Comparison of ENCODE assay signal across 9 cellular contexts in genomic region chr10:59177031-59177861, GRCh38. TPM values are rescaled to one million over a fixed set of nuclear protein-coding genes. Genes with fewer than 3 reads are reported as not detected.
DNase-seq lines count a peak whose midpoint lies in the region; ATAC-seq and TF ChIP-seq lines count a peak whose summit lies in the region.
"Had no signal": no experiment of that assay in that cellular context is flagged by ENCODE, and none has a peak within 500 bp of the region (broad histone marks: within the 10 kb centered on the region; RNA-seq: fewer than 3 reads in every experiment).

No MANE protein-coding gene starts in this region.

- POLR2A ChIA-PET in HEK293T (lab: Yijun Ruan, JAX) (no interaction called here), OCI-LY7 (lab: Charles Lee) (no interaction called here)

- H3K9me2 ChIP-seq in OCI-LY7 (ENCODE audit: insufficient read depth, low read length) = no peaks in the 10 kb centered on the region

- ATAC-seq in activated T-helper 17 cell treated with anti-CD3 and anti-CD28 coated beads, Interleukin-2, amount 50 U/mL, for 72 hours (replicated peaks) = no peak

- H3K79me2 ChIP-seq in ACC112 (ENCODE audit: control insufficient read depth, insufficient read depth, low read length, unreplicated experiment) (no peaks in the 10 kb centered on the region), OCI-LY7 (ENCODE audit: insufficient read depth, low read depth, low read length) (no peaks in the 10 kb centered on the region)

- H3K9me3 Mint-ChIP-seq in activated T-helper 17 cell treated with anti-CD3 and anti-CD28 coated beads, Interleukin-2, amount 50 U/mL, for 72 hours = peaks cover 5% of the 10 kb centered on the region

- H3K27ac ChIP-seq in ACC112 (ENCODE audit: low read depth, low read length) (no peak overlapping the region), OCI-LY7 (ENCODE audit: low read depth, low read length, poor library complexity, severe bottlenecking) (no peak overlapping the region)

- peaks cover 2% of the 10 kb centered on the region for H3K4me1 ChIP-seq in ACC112 (ENCODE audit: control insufficient read depth, insufficient read depth, low read length, unreplicated experiment)
- no peaks in the 10 kb centered on the region for H3K4me1 ChIP-seq in OCI-LY7 (ENCODE audit: insufficient read depth, low read length, poor library complexity, severe bottlenecking)

- CTCF ChIA-PET in HEK293T (lab: Yijun Ruan, JAX) = no interaction called here
- CTCF ChIA-PET in OCI-LY7 (lab: Charles Lee; ENCODE audit: unreplicated experiment) = no interaction called here

- no peak overlapping the region for H3K4me2 ChIP-seq in OCI-LY7 (ENCODE audit: low read length)

- intact Hi-C loops in OCI-LY7 (cut with micrococcal nuclease; ENCODE audit: unreplicated experiment) = no loop called here

- H3K27me3 Mint-ChIP-seq in activated T-helper 17 cell treated with anti-CD3 and anti-CD28 coated beads, Interleukin-2, amount 50 U/mL, for 72 hours = peaks cover 17% of the 10 kb centered on the region

- no peak overlapping the region for H3K27ac Mint-ChIP-seq in activated T-helper 17 cell treated with anti-CD3 and anti-CD28 coated beads, Interleukin-2, amount 50 U/mL, for 72 hours

- H3K9me3 ChIP-seq in OCI-LY7 (ENCODE audit: low read length) = no peaks in the 10 kb centered on the region

- no peak overlapping the region for H3K4me3 Mint-ChIP-seq in activated T-helper 17 cell treated with anti-CD3 and anti-CD28 coated beads, Interleukin-2, amount 50 U/mL, for 72 hours
- H3K4me3 Mint-ChIP-seq: central memory CD8-positive, alpha-beta T cell had no signal

- no peaks in the 10 kb centered on the region for H4K20me1 ChIP-seq in OCI-LY7 (ENCODE audit: insufficient read depth, low read length)

- H2AFZ ChIP-seq in ACC112 (ENCODE audit: low read length, unreplicated experiment) (no peak overlapping the region), OCI-LY7 (ENCODE audit: low read length) (no peak overlapping the region)

- H3K4me1 Mint-ChIP-seq in activated T-helper 17 cell treated with anti-CD3 and anti-CD28 coated beads, Interleukin-2, amount 50 U/mL, for 72 hours = peaks cover 5% of the 10 kb centered on the region
- H3K4me1 Mint-ChIP-seq: central memory CD8-positive, alpha-beta T cell had no signal

- no TSS peak for BruUV-seq in OCI-LY7 (replicated peaks; lab: Mats Ljungman, UMichigan)

- H3K36me3 Mint-ChIP-seq in activated T-helper 17 cell treated with anti-CD3 and anti-CD28 coated beads, Interleukin-2, amount 50 U/mL, for 72 hours (ENCODE audit: low read depth) = no peaks in the 10 kb centered on the region

- H3K27me3 ChIP-seq in ACC112 (ENCODE audit: insufficient read depth, low read length) = peaks cover 67% of the 10 kb centered on the region

- TF ChIP-seq CTCF in OCI-LY7 (conservative IDR thresholded peaks at IDR 0.05; ENCODE audit: low read length) = no peak

- DNase-seq in HEK293T (ENCODE audit: extremely low spot score) = peak; percentile 15
- DNase-seq in SK-N-DZ (ENCODE audit: low spot score) = peak; percentile 75
- peak; percentile 47 for DNase-seq in fibroblast of the conjunctiva (ENCODE audit: low read depth)
- peak; percentile 60 for DNase-seq in non-pigmented ciliary epithelial cell (ENCODE audit: low read depth)
- no peak for DNase-seq in stimulated activated CD4-positive, alpha-beta T cell treated with anti-CD3 and anti-CD28 coated beads, Interleukin-2, amount 100 ng/mL, for 24 hours
- no peak for DNase-seq in OCI-LY7 (ENCODE audit: low spot score)

- peak overlapping the region; percentile 62 for H3K4me3 ChIP-seq in ACC112 (ENCODE audit: low read depth, low read length)
- H3K4me3 ChIP-seq in OCI-LY7 (ENCODE audit: low read depth, low read length, poor library complexity, severe bottlenecking) = no peak overlapping the region

- no peaks in the 10 kb centered on the region for H3K36me3 ChIP-seq in ACC112 (ENCODE audit: insufficient read depth, low read length)
- H3K36me3 ChIP-seq in OCI-LY7 (ENCODE audit: insufficient read depth, low read length) = no peaks in the 10 kb centered on the region

TF ChIP-seq in HEK293T, 16 proteins besides CTCF, POLR2A, EP300 and RAD21:
- no peak for TF ChIP-seq HDGF (IDR thresholded peaks at IDR 0.05; ENCODE audit: borderline replicate concordance)
- no peak for TF ChIP-seq FOXA1 (IDR thresholded peaks at IDR 0.05)
- no peak for TF ChIP-seq BHLHE40 (IDR thresholded peaks at IDR 0.05; ENCODE audit: borderline replicate concordance)
- no peak for TF ChIP-seq TARDBP (IDR thresholded peaks at IDR 0.05)
- TF ChIP-seq, protein P1, sequence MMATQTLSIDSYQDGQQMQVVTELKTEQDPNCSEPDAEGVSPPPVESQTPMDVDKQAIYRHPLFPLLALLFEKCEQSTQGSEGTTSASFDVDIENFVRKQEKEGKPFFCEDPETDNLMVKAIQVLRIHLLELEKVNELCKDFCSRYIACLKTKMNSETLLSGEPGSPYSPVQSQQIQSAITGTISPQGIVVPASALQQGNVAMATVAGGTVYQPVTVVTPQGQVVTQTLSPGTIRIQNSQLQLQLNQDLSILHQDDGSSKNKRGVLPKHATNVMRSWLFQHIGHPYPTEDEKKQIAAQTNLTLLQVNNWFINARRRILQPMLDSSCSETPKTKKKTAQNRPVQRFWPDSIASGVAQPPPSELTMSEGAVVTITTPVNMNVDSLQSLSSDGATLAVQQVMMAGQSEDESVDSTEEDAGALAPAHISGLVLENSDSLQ (IDR thresholded peaks at IDR 0.05) = no peak
- TF ChIP-seq SUZ12 (IDR thresholded peaks at IDR 0.05) = no peak
- no peak for TF ChIP-seq NFRKB (IDR thresholded peaks at IDR 0.05)
- no peak for TF ChIP-seq CTBP1 (IDR thresholded peaks at IDR 0.05; ENCODE audit: borderline replicate concordance)
- TF ChIP-seq SP1 (IDR thresholded peaks at IDR 0.05) = no peak
- no peak for TF ChIP-seq L3MBTL2 (conservative IDR thresholded peaks at IDR 0.05)
- no peak for TF ChIP-seq ELF4 (IDR thresholded peaks at IDR 0.05)
- TF ChIP-seq ARNT (IDR thresholded peaks at IDR 0.05) = no peak
- no peak for TF ChIP-seq FOXK2 (IDR thresholded peaks at IDR 0.05)
- TF ChIP-seq LEF1 (IDR thresholded peaks at IDR 0.05; ENCODE audit: borderline replicate concordance) = no peak

RNA-seq across cellular contexts. Expression of gene PHYHIPL, which starts 0.8 kb away (rescaled TPM):
- polyA plus RNA-seq in SK-N-DZ (2014; cell fraction: cytosol; rRNA removed) = 32.7 and 44.5 TPM in 2 replicates
- 16.8 and 22.4 TPM in 2 replicates for polyA plus RNA-seq in SK-N-DZ (2014; cell fraction: nucleus; rRNA removed)
- not detected for total RNA-seq in activated T-helper 17 cell treated with anti-CD3 and anti-CD28 coated beads, Interleukin-2, amount 50 U/mL, for 72 hours
- total RNA-seq in OCI-LY7 (2014; rRNA removed; shearing (Covaris generic)) = not detected in 2 replicates
- not detected in 2 replicates for total RNA-seq in OCI-LY7 (2022)

Comparison
In these comparisons a context has a peak if more than half of its experiments do, and no peak if none do; other contexts are left out.
1. DNase-seq: peak in HEK293T (single experiment), SK-N-DZ (single experiment), fibroblast of the conjunctiva (single experiment) and non-pigmented ciliary epithelial cell (single experiment); none in stimulated activated CD4-positive, alpha-beta T cell treated with anti-CD3 and anti-CD28 coated beads, Interleukin-2, amount 100 ng/mL, for 24 hours (0 of 2) and OCI-LY7 (single experiment).